In genomic region chr13:29925457-29925856, GRCh38 we compare ENCODE assay signal across 7 cellular contexts.
DNase-seq lines count a peak whose midpoint lies in the region; ATAC-seq and TF ChIP-seq lines count a peak whose summit lies in the region.

No MANE protein-coding gene starts in this region.

- no peak overlapping the region for H2AFZ ChIP-seq in SK-N-SH (ENCODE audit: low read depth)

- no peak overlapping the region for H3K27ac ChIP-seq in SK-N-SH (ENCODE audit: low read depth in 2 of 2, low read length in 1 of 2)

- peak; percentile 68 to 81 for ATAC-seq in left cardiac atrium
- no peak for ATAC-seq in HG02642 (IDR thresholded peaks at IDR 0.05; ENCODE audit: poor library complexity, unreplicated experiment)

- intact Hi-C loops in left cardiac atrium (cut with DNase I): loop anchor here in 1 of 2 donors (10.0 kb wide), 1 partner anchor 161 kb away; no protein-coding TSS in a partner anchor

- no peak for TF ChIP-seq CTCF in SK-N-SH (IDR thresholded peaks at IDR 0.05)

- H3K27me3 ChIP-seq in SK-N-SH (ENCODE audit: insufficient read depth): no peaks in the 10 kb centered on the region

- H3K36me3 ChIP-seq in SK-N-SH (replicated peaks in 1 of 2; ENCODE audit: control insufficient read depth in 1 of 2, insufficient read depth in 2 of 2, low read length in 1 of 2): no peaks in the 10 kb centered on the region

- no peak for TF ChIP-seq EP300 in SK-N-SH (IDR thresholded peaks at IDR 0.05; ENCODE audit: borderline replicate concordance in 1 of 2, low read depth in 1 of 2, low read length in 1 of 2)

- no peaks in the 10 kb centered on the region for H4K20me1 ChIP-seq in SK-N-SH (ENCODE audit: insufficient read depth)

- no peak overlapping the region for H3K9ac ChIP-seq in SK-N-SH

- H3K9me2 ChIP-seq in SK-N-SH: no peaks in the 10 kb centered on the region

- DNase-seq in Kasumi-1 (lab: John Stamatoyannopoulos, UW): peak; percentile 14 to 15
- peak; percentile 50 for DNase-seq in SK-N-SH
- peak; percentile 81 for DNase-seq in left cardiac atrium
- DNase-seq in stromal cell of bone marrow (ENCODE audit: low read depth): peak; percentile 92
- DNase-seq in NCI-H1048 (lab: John Stamatoyannopoulos, UW): no peak
- no peak for DNase-seq in 8988T

- peaks cover 26% of the 10 kb centered on the region for H3F3A ChIP-seq in SK-N-SH (replicated peaks; ENCODE audit: insufficient read depth)

- H3K79me2 ChIP-seq in SK-N-SH (ENCODE audit: insufficient read depth): no peaks in the 10 kb centered on the region

- H3K4me2 ChIP-seq in SK-N-SH: no peak overlapping the region

- CTCF ChIA-PET in SK-N-SH (lab: Yijun Ruan, JAX): interaction anchor here (0.6 to 3.3 kb wide), 5 partner anchors 9 to 103 kb away, joined by 3 to 11 read pairs (median 4); no protein-coding TSS in a partner anchor

- H3K4me3 ChIP-seq in SK-N-SH (ENCODE audit: low read depth in 2 of 2, low read length in 1 of 2): no peak overlapping the region

- no peaks in the 10 kb centered on the region for H3K9me3 ChIP-seq in SK-N-SH

- H3K4me1 ChIP-seq in SK-N-SH (ENCODE audit: control insufficient read depth in 1 of 2, insufficient read depth in 2 of 2, low read depth in 1 of 2, low read length in 1 of 2): peaks cover 14 to 36% of the 10 kb centered on the region in 2 experiments; a peak in 3 of 4 replicates

- TF ChIP-seq RAD21 in SK-N-SH (IDR thresholded peaks at IDR 0.05; ENCODE audit: low read length): no peak

- POLR2A ChIA-PET in SK-N-SH (lab: Yijun Ruan, JAX): no interaction called here

- 65% methylated on average over 3 of the region's 3 CpGs for WGBS in SK-N-SH (ENCODE audit: low lambda C conversion rate)

TF ChIP-seq in SK-N-SH, 30 proteins besides CTCF, POLR2A, EP300 and RAD21:
- TF ChIP-seq NFIC (IDR thresholded peaks at IDR 0.05; ENCODE audit: borderline replicate concordance): peak; percentile 64; the same call in 1 of the 2 replicates
- no peak for TF ChIP-seq MXI1 (IDR thresholded peaks at IDR 0.05; ENCODE audit: low read depth, low read length)
- TF ChIP-seq, protein P1, sequence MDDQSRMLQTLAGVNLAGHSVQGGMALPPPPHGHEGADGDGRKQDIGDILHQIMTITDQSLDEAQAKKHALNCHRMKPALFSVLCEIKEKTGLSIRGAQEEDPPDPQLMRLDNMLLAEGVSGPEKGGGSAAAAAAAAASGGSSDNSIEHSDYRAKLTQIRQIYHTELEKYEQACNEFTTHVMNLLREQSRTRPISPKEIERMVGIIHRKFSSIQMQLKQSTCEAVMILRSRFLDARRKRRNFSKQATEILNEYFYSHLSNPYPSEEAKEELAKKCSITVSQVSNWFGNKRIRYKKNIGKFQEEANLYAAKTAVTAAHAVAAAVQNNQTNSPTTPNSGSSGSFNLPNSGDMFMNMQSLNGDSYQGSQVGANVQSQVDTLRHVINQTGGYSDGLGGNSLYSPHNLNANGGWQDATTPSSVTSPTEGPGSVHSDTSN (IDR thresholded peaks at IDR 0.05): no peak
TF ChIP-seq in SK-N-SH: peak in this region for 1.

Comparison
In these comparisons a context has a peak if more than half of its experiments do, and no peak if none do; other contexts are left out.
1. DNase-seq: peak in Kasumi-1 (2 of 2), SK-N-SH (single experiment), left cardiac atrium (single experiment) and stromal cell of bone marrow (single experiment); none in NCI-H1048 (single experiment) and 8988T (single experiment).